ENCODE assay signal across 8 cellular contexts in the genomic region with DNA sequence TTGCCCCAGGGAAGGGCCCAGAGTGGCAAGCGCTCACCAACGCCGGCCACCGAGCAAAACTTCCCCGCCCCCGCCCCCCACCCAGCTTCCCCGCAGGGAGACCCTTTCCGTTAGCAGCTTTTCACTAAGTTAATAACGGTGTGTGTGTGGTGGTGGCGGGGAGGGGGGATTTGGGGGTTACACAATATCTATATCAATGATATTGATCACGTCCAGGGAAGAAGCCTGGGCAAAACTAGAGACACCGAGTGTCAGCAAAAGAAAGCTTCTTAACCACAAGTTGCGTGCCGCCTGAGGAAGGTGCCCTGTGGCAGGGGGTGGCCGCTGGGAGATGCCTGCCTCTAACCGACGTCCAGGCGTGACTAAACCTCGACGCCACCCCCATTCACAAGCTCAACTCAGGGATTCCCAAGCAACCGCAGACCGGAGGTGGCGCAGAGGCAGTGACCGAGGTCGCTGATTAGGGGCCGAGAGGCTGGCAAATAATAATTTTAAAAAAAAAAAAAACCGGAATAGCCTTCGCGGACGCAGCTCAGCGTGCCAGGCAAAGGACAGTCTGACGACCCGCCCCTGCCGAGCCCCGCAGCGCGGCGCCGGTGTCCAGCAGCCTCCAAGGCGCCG.
A peak's percentile ranks its signal among the peaks of the same experiment; 100 is the strongest.
DNase-seq lines count a peak whose midpoint lies in the region; ATAC-seq and TF ChIP-seq lines count a peak whose summit lies in the region.

No MANE protein-coding gene starts in this region.

- H3K4me3 ChIP-seq in NT2/D1 (ENCODE audit: insufficient read length, low read depth), result peak overlapping the region; percentile 18
- H3K4me3 ChIP-seq in dorsolateral prefrontal cortex, result peak overlapping the region; percentile 45 to 93 (median 64)
- H3K4me3 ChIP-seq in neural progenitor cell, result peak overlapping the region; percentile 58

- H3K4me1 Mint-ChIP-seq in neural progenitor cell, result peaks cover 43% of the 10 kb centered on the region

- H3K9me3 Mint-ChIP-seq in neural progenitor cell, result no peaks in the 10 kb centered on the region

- no peaks in the 10 kb centered on the region for H3K9me3 ChIP-seq in NT2/D1 (ENCODE audit: insufficient read depth, low read length)
- no peaks in the 10 kb centered on the region for H3K9me3 ChIP-seq in neural progenitor cell (ENCODE audit: low read depth)

- no peaks in the 10 kb centered on the region for H3K4me1 ChIP-seq in NT2/D1 (ENCODE audit: insufficient read depth, insufficient read length)
- peaks cover 35% of the 10 kb centered on the region for H3K4me1 ChIP-seq in neural progenitor cell

- peak in 3 of 56 donors; percentile 17 to 20 (median 18) for TF ChIP-seq CTCF in dorsolateral prefrontal cortex (IDR thresholded peaks at IDR 0.05 in 54 of 56, conservative IDR thresholded peaks at IDR 0.05 in 2 of 56; ENCODE audit: low read depth in 1 of 56, partially characterized antibody in 56 of 56)
- no peak for TF ChIP-seq CTCF in neural progenitor cell (IDR thresholded peaks at IDR 0.05)

- peak; percentile 42 for DNase-seq in AG08395 (ENCODE audit: low spot score)
- no peak for DNase-seq in NT2/D1 (ENCODE audit: low read depth, low spot score)
- DNase-seq in dorsolateral prefrontal cortex, result peak in 7 of 10 donors; percentile 54 to 78 (median 69)
- peak; percentile 68 for DNase-seq in neural progenitor cell (ENCODE audit: low spot score)
- DNase-seq in GF-D8 (lab: John Stamatoyannopoulos, UW), result no peak
- no peak for DNase-seq in occipital lobe (lab: John Stamatoyannopoulos, UW)

- ATAC-seq in GM18505 (IDR thresholded peaks at IDR 0.05; ENCODE audit: unreplicated experiment), result peak; percentile 21
- ATAC-seq in HG02943 (IDR thresholded peaks at IDR 0.05; ENCODE audit: low read depth, unreplicated experiment), result peak; percentile 31

- H3K27ac ChIP-seq in dorsolateral prefrontal cortex, result peak overlapping the region; percentile 85 to 100 (median 98)
- no peak overlapping the region for H3K27ac ChIP-seq in neural progenitor cell

- H3K27ac Mint-ChIP-seq in neural progenitor cell, result no peak overlapping the region

- H3K36me3 ChIP-seq in NT2/D1 (ENCODE audit: insufficient read depth, insufficient read length, low read length) (no peaks in the 10 kb centered on the region), neural progenitor cell (no peaks in the 10 kb centered on the region)

- H3K4me3 Mint-ChIP-seq in neural progenitor cell, result peak overlapping the region; percentile 87

- peaks cover 61% of the 10 kb centered on the region for H3F3A ChIP-seq in neural progenitor cell (ENCODE audit: low read depth)

- H3K79me2 ChIP-seq in neural progenitor cell (ENCODE audit: low read depth), result no peaks in the 10 kb centered on the region

- no peak overlapping the region for H2AFZ ChIP-seq in neural progenitor cell (replicated peaks)

- no peaks in the 10 kb centered on the region for H3K36me3 Mint-ChIP-seq in neural progenitor cell

- TF ChIP-seq POLR2A in GM18505 (IDR thresholded peaks at IDR 0.05; ENCODE audit: borderline replicate concordance, extremely low read depth, insufficient read depth, insufficient read length), result no peak

- peaks cover 10% of the 10 kb centered on the region for H3K27me3 Mint-ChIP-seq in neural progenitor cell (ENCODE audit: insufficient read depth, low read depth)

- intact Hi-C loops in dorsolateral prefrontal cortex (cut with DNase I), result loop anchor here (2.0 to 5.0 kb wide), 4 partner anchors 14 to 268 kb away; no protein-coding TSS in a partner anchor

- peak overlapping the region; percentile 85 for H3K4me2 ChIP-seq in neural progenitor cell

- H4K20me1 ChIP-seq in neural progenitor cell (ENCODE audit: low read depth), result peaks cover 60% of the 10 kb centered on the region

- no peak overlapping the region for H3K9ac ChIP-seq in NT2/D1 (ENCODE audit: insufficient read length, low read depth)
- H3K9ac ChIP-seq in neural progenitor cell, result no peak overlapping the region

- H3K27me3 ChIP-seq in NT2/D1 (ENCODE audit: insufficient read depth, insufficient read length) (peaks cover 76% of the 10 kb centered on the region), dorsolateral prefrontal cortex (peaks cover 0 to 21% (median 0%) of the 10 kb centered on the region in 45 donors), neural progenitor cell (peaks cover 97% of the 10 kb centered on the region)

Comparison
In these comparisons a context has a peak if more than half of its experiments do, and no peak if none do; other contexts are left out.
1. DNase-seq: peak in AG08395 (single experiment), dorsolateral prefrontal cortex (7 of 10) and neural progenitor cell (single experiment); none in NT2/D1 (single experiment), GF-D8 (single experiment) and occipital lobe (single experiment).
2. Peak in every context shown above with its lines, with median percentiles within 50 percentile points of each other: H3K4me3 ChIP-seq.